In genomic region chrX:23766650-23767551, GRCh38 we compare ENCODE assay signal across 14 cellular contexts. TPM values are rescaled to one million over a fixed set of nuclear protein-coding genes. Genes with fewer than 3 reads are reported as not detected.
DNase-seq lines count a peak whose midpoint lies in the region; ATAC-seq, FAIRE-seq and TF ChIP-seq lines count a peak whose summit lies in the region.
"Had no signal": no experiment of that assay in that cellular context is flagged by ENCODE, and none has a peak within 500 bp of the region (broad histone marks: within the 10 kb centered on the region; RNA-seq: fewer than 3 reads in every experiment).

No MANE protein-coding gene starts in this region.

- DNase-seq in activated CD8-positive, alpha-beta T cell treated with anti-CD3 and anti-CD28 coated beads, Interleukin-2, amount 10 ng/mL, durations not matched to agents 7 days and 5 days: no peak
- DNase-seq in NCI-H2029 (lab: John Stamatoyannopoulos, UW) (no peak), GM19238 (ENCODE audit: insufficient read length, low spot score) (no peak), GM19239 (ENCODE audit: insufficient read length, low spot score) (no peak), NCI-H1048 (lab: John Stamatoyannopoulos, UW) (no peak)
- DNase-seq: activated CD8-positive, alpha-beta memory T cell treated with anti-CD3 and anti-CD28 coated beads for 24 hours; esophagus squamous epithelium; KBM-7 had no signal

- no peaks in the 10 kb centered on the region for H3K36me3 Mint-ChIP-seq in activated CD8-positive, alpha-beta T cell treated with anti-CD3 and anti-CD28 coated beads, Interleukin-2, amount 10 ng/mL, durations not matched to agents 7 days and 5 days (ENCODE audit: low read depth)

- ATAC-seq in GM18858 (IDR thresholded peaks at IDR 0.05; ENCODE audit: unreplicated experiment): peak; percentile 64
- ATAC-seq in HG02759 (IDR thresholded peaks at IDR 0.05; ENCODE audit: unreplicated experiment): peak; percentile 78
- ATAC-seq in activated CD8-positive, alpha-beta T cell treated with anti-CD3 and anti-CD28 coated beads, Interleukin-2, amount 10 ng/mL, durations not matched to agents 7 days and 5 days: peak; percentile 65

- no peaks in the 10 kb centered on the region for H3K4me1 ChIP-seq in neutrophil (ENCODE audit: control insufficient read depth in 1 of 2, insufficient read depth in 1 of 2, low read depth in 1 of 2, low read length in 1 of 2)
- H3K4me1 ChIP-seq: esophagus squamous epithelium, SJSA1 had no signal

- no peaks in the 10 kb centered on the region for H3K27me3 Mint-ChIP-seq in activated CD8-positive, alpha-beta T cell treated with anti-CD3 and anti-CD28 coated beads, Interleukin-2, amount 10 ng/mL, durations not matched to agents 7 days and 5 days (ENCODE audit: low read depth)

- peak overlapping the region; percentile 46 for H3K4me3 Mint-ChIP-seq in activated CD8-positive, alpha-beta T cell treated with anti-CD3 and anti-CD28 coated beads, Interleukin-2, amount 10 ng/mL, durations not matched to agents 7 days and 5 days

- H3K27ac ChIP-seq in neutrophil: peak overlapping the region; percentile 54
- H3K27ac ChIP-seq: SJSA1 had no signal

- H3K4me3 ChIP-seq in neutrophil (ENCODE audit: low read depth in 1 of 2, low read length in 1 of 2): peak overlapping the region in 1 of 2 experiments; percentile 37
- H3K4me3 ChIP-seq: SJSA1 had no signal

- no peaks in the 10 kb centered on the region for H3K9me3 ChIP-seq in neutrophil
- H3K9me3 ChIP-seq: esophagus squamous epithelium, SJSA1 had no signal

- no peak for FAIRE-seq in GM19239 (lab: Jason Lieb, UNC)
- FAIRE-seq: bronchial epithelial cell, islet of Langerhans had no signal

- H3K4me1 Mint-ChIP-seq in activated CD8-positive, alpha-beta T cell treated with anti-CD3 and anti-CD28 coated beads, Interleukin-2, amount 10 ng/mL, durations not matched to agents 7 days and 5 days (ENCODE audit: low read depth): peaks cover 8% of the 10 kb centered on the region

- H3K27me3 ChIP-seq in neutrophil: no peaks in the 10 kb centered on the region
- H3K27me3 ChIP-seq: esophagus squamous epithelium, SJSA1 had no signal

- H3K9me3 Mint-ChIP-seq in activated CD8-positive, alpha-beta T cell treated with anti-CD3 and anti-CD28 coated beads, Interleukin-2, amount 10 ng/mL, durations not matched to agents 7 days and 5 days (ENCODE audit: insufficient read depth): no peaks in the 10 kb centered on the region

- no peaks in the 10 kb centered on the region for H3K36me3 ChIP-seq in neutrophil
- H3K36me3 ChIP-seq: esophagus squamous epithelium, SJSA1 had no signal

- POLR2A ChIA-PET in activated CD8-positive, alpha-beta T cell treated with anti-CD3 and anti-CD28 coated beads, Interleukin-2, amount 10 ng/mL, durations not matched to agents 7 days and 5 days (lab: Charles Lee): interaction anchor here (0.6 to 2.6 kb wide), 3 partner anchors 12 to 24 kb away, joined by 3 to 19 read pairs (median 3); partner anchors contain the start of gene SAT1

- CTCF ChIA-PET in activated CD8-positive, alpha-beta T cell treated with anti-CD3 and anti-CD28 coated beads, Interleukin-2, amount 10 ng/mL, durations not matched to agents 7 days and 5 days (lab: Charles Lee): interaction anchor here (1.5 to 2.1 kb wide), 2 partner anchors 67 to 135 kb away, joined by 3 to 9 read pairs; no protein-coding TSS in a partner anchor

- peak overlapping the region; percentile 60 for H3K27ac Mint-ChIP-seq in activated CD8-positive, alpha-beta T cell treated with anti-CD3 and anti-CD28 coated beads, Interleukin-2, amount 10 ng/mL, durations not matched to agents 7 days and 5 days

- no peak for TF ChIP-seq CTCF in neutrophil (IDR thresholded peaks at IDR 0.05)

RNA-seq across cellular contexts. Expression of gene SAT1, which starts 16.1 kb away (rescaled TPM):
- total RNA-seq in activated CD8-positive, alpha-beta T cell treated with anti-CD3 and anti-CD28 coated beads, Interleukin-2, amount 10 ng/mL, durations not matched to agents 7 days and 5 days: 10 to 100 TPM; 83.4 to 87.5 TPM

RNA-seq across cellular contexts. Expression of gene ACOT9, which starts 23.8 kb away (rescaled TPM):
- 10 to 100 TPM; 23.5 to 29.0 TPM for total RNA-seq in activated CD8-positive, alpha-beta T cell treated with anti-CD3 and anti-CD28 coated beads, Interleukin-2, amount 10 ng/mL, durations not matched to agents 7 days and 5 days
